ENCODE assay signal across 1 cellular context in the genomic region with DNA sequence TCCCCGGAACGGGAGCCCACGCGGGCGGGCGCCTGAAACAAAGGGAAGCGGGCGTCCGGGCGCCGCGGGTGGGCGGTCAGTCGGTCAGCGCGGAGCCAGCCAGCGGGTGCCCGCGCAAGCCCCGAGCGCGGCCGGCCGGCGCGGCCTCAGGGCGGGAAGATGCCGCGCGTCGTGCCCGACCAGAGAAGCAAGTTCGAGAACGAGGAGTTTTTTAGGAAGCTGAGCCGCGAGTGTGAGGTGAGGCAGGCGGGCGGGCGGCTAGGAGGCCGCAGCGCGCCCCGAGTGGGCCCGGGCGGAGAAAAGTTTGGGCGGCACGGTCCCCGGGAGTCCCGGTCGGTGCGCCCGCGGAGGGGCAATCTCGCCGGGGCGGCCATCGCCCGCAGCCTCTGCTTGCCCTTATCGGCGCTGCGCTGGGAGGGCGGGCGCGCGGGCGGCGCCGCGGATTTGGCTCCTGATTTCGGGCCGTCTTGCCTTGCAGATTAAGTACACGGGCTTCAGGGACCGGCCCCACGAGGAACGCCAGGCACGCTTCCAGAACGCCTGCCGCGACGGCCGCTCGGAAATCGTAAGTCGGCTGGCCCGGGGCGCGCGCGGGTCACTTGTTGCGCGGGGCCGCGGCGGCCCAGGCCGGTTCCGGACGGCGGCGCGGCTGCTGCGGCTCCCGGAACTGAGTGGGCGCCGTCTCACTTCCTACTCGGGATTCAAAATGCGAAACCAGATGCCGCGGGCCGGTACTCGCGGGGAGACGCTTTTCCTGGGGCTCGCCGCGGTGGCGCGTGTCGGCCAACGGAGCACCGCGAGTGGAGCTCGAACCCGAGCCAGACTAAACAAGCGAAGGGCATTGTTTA.
TF ChIP-seq lines count a peak whose summit lies in the region.

No MANE protein-coding gene starts in this region.

TF ChIP-seq in HepG2, 621 proteins besides CTCF, POLR2A, EP300 and RAD21 (continued from another document and continues in another):
- peak; percentile 81 for TF ChIP-seq TAF15 (IDR thresholded peaks at IDR 0.05; ENCODE audit: low read depth, low read length, poor library complexity, severe bottlenecking)
- TF ChIP-seq ZNF333 (CRISPR knock-in tag; IDR thresholded peaks at IDR 0.05; ENCODE audit: borderline replicate concordance), result peak; percentile 79; the same call in 1 of the 2 replicates
- TF ChIP-seq SIN3A (IDR thresholded peaks at IDR 0.05; ENCODE audit: borderline replicate concordance, low read depth, low read length), result peak; percentile 30; the same call in 1 of the 2 replicates
- TF ChIP-seq RAD51 (IDR thresholded peaks at IDR 0.05; ENCODE audit: borderline replicate concordance), result no peak
- TF ChIP-seq ZNF761 (CRISPR knock-in tag; conservative IDR thresholded peaks at IDR 0.05), result peak; percentile 21; the same call in 1 of the 2 replicates
- TF ChIP-seq, protein P1, sequence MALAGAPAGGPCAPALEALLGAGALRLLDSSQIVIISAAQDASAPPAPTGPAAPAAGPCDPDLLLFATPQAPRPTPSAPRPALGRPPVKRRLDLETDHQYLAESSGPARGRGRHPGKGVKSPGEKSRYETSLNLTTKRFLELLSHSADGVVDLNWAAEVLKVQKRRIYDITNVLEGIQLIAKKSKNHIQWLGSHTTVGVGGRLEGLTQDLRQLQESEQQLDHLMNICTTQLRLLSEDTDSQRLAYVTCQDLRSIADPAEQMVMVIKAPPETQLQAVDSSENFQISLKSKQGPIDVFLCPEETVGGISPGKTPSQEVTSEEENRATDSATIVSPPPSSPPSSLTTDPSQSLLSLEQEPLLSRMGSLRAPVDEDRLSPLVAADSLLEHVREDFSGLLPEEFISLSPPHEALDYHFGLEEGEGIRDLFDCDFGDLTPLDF (CRISPR knock-in tag; IDR thresholded peaks at IDR 0.05), result 0 out of 2 replicates have a peak, but pooled peaks have one; percentile 43
- no peak for TF ChIP-seq EHMT2 (IDR thresholded peaks at IDR 0.05; ENCODE audit: borderline replicate concordance, low read depth, low read length)
- TF ChIP-seq CBX5 (CRISPR knock-in tag; IDR thresholded peaks at IDR 0.05; ENCODE audit: borderline replicate concordance), result no peak
- peak; percentile 56; the same call in 1 of the 2 replicates for TF ChIP-seq ZNF33B (CRISPR knock-in tag; IDR thresholded peaks at IDR 0.05)
- 0 out of 2 replicates have a peak, but pooled peaks have one; percentile 12 for TF ChIP-seq ADNP (CRISPR knock-in tag; IDR thresholded peaks at IDR 0.05)
- TF ChIP-seq MYPOP (CRISPR knock-in tag; IDR thresholded peaks at IDR 0.05), result peak; percentile 79
- peak; percentile 77 for TF ChIP-seq ZNF160 (CRISPR knock-in tag; IDR thresholded peaks at IDR 0.05)
- TF ChIP-seq ZNF274 (CRISPR knock-in tag; IDR thresholded peaks at IDR 0.05), result peak; percentile 29; the same call in 1 of the 2 replicates
- peak; percentile 90; the same call in 1 of the 2 replicates for TF ChIP-seq FOXC1 (CRISPR knock-in tag; IDR thresholded peaks at IDR 0.05; ENCODE audit: borderline replicate concordance)
- TF ChIP-seq TP53 (CRISPR knock-in tag; conservative IDR thresholded peaks at IDR 0.05), result no peak
- TF ChIP-seq, protein P2, sequence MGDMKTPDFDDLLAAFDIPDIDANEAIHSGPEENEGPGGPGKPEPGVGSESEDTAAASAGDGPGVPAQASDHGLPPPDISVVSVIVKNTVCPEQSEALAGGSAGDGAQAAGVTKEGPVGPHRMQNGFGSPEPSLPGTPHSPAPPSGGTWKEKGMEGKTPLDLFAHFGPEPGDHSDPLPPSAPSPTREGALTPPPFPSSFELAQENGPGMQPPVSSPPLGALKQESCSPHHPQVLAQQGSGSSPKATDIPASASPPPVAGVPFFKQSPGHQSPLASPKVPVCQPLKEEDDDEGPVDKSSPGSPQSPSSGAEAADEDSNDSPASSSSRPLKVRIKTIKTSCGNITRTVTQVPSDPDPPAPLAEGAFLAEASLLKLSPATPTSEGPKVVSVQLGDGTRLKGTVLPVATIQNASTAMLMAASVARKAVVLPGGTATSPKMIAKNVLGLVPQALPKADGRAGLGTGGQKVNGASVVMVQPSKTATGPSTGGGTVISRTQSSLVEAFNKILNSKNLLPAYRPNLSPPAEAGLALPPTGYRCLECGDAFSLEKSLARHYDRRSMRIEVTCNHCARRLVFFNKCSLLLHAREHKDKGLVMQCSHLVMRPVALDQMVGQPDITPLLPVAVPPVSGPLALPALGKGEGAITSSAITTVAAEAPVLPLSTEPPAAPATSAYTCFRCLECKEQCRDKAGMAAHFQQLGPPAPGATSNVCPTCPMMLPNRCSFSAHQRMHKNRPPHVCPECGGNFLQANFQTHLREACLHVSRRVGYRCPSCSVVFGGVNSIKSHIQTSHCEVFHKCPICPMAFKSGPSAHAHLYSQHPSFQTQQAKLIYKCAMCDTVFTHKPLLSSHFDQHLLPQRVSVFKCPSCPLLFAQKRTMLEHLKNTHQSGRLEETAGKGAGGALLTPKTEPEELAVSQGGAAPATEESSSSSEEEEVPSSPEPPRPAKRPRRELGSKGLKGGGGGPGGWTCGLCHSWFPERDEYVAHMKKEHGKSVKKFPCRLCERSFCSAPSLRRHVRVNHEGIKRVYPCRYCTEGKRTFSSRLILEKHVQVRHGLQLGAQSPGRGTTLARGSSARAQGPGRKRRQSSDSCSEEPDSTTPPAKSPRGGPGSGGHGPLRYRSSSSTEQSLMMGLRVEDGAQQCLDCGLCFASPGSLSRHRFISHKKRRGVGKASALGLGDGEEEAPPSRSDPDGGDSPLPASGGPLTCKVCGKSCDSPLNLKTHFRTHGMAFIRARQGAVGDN (CRISPR knock-in tag; IDR thresholded peaks at IDR 0.05), result peak; percentile 76
- TF ChIP-seq ZNF121 (CRISPR knock-in tag; IDR thresholded peaks at IDR 0.05), result peak; percentile 8; the same call in 1 of the 2 replicates
- no peak for TF ChIP-seq DRAP1 (CRISPR knock-in tag; IDR thresholded peaks at IDR 0.05)
- no peak for TF ChIP-seq SRSF1 (optimal IDR thresholded peaks at IDR 0.05; ENCODE audit: low read depth, low read length)
- no peak for TF ChIP-seq GMEB2 (CRISPR knock-in tag; IDR thresholded peaks at IDR 0.05; ENCODE audit: low read depth)
- TF ChIP-seq ZNF253 (CRISPR knock-in tag; IDR thresholded peaks at IDR 0.05; ENCODE audit: borderline replicate concordance), result peak; percentile 58; the same call in 1 of the 2 replicates
- TF ChIP-seq ZNF75D (CRISPR knock-in tag; IDR thresholded peaks at IDR 0.05; ENCODE audit: borderline replicate concordance), result no peak
- no peak for TF ChIP-seq ZNF841 (CRISPR knock-in tag; IDR thresholded peaks at IDR 0.05; ENCODE audit: borderline replicate concordance)
- 0 out of 2 replicates have a peak, but pooled peaks have one; percentile 19 for TF ChIP-seq ZNF232 (CRISPR knock-in tag; IDR thresholded peaks at IDR 0.05; ENCODE audit: borderline replicate concordance)
- TF ChIP-seq TFDP1 (CRISPR knock-in tag; IDR thresholded peaks at IDR 0.05; ENCODE audit: borderline replicate concordance), result peak; percentile 35; the same call in 1 of the 2 replicates
- TF ChIP-seq, protein P3, sequence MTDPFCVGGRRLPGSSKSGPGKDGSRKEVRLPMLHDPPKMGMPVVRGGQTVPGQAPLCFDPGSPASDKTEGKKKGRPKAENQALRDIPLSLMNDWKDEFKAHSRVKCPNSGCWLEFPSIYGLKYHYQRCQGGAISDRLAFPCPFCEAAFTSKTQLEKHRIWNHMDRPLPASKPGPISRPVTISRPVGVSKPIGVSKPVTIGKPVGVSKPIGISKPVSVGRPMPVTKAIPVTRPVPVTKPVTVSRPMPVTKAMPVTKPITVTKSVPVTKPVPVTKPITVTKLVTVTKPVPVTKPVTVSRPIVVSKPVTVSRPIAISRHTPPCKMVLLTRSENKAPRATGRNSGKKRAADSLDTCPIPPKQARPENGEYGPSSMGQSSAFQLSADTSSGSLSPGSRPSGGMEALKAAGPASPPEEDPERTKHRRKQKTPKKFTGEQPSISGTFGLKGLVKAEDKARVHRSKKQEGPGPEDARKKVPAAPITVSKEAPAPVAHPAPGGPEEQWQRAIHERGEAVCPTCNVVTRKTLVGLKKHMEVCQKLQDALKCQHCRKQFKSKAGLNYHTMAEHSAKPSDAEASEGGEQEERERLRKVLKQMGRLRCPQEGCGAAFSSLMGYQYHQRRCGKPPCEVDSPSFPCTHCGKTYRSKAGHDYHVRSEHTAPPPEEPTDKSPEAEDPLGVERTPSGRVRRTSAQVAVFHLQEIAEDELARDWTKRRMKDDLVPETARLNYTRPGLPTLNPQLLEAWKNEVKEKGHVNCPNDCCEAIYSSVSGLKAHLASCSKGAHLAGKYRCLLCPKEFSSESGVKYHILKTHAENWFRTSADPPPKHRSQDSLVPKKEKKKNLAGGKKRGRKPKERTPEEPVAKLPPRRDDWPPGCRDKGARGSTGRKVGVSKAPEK (CRISPR knock-in tag; IDR thresholded peaks at IDR 0.05; ENCODE audit: borderline replicate concordance), result peak; percentile 55; the same call in 1 of the 2 replicates
- TF ChIP-seq ATF6 (CRISPR knock-in tag; conservative IDR thresholded peaks at IDR 0.05), result no peak
- peak; percentile 75; the same call in 1 of the 2 replicates for TF ChIP-seq ZFP82 (CRISPR knock-in tag; IDR thresholded peaks at IDR 0.05; ENCODE audit: borderline replicate concordance)
- TF ChIP-seq CHD4 (IDR thresholded peaks at IDR 0.05; ENCODE audit: borderline replicate concordance, low read length), result no peak
- 0 out of 4 replicates have a peak, but pooled peaks of 1 of the 2 experiments have one; percentile 5 for TF ChIP-seq NR2F1 (CRISPR knock-in tag; IDR thresholded peaks at IDR 0.05)
- TF ChIP-seq GABPB1 (CRISPR knock-in tag; IDR thresholded peaks at IDR 0.05), result peak; percentile 70
- no peak for TF ChIP-seq JUN (CRISPR knock-in tag; IDR thresholded peaks at IDR 0.05)
- peak; percentile 58; the same call in 1 of the 2 replicates for TF ChIP-seq GFI1 (CRISPR knock-in tag; IDR thresholded peaks at IDR 0.05; ENCODE audit: borderline replicate concordance)
- TF ChIP-seq PRPF4 (IDR thresholded peaks at IDR 0.05; ENCODE audit: low read depth, low read length, poor library complexity, severe bottlenecking), result no peak
- TF ChIP-seq ZNF468 (CRISPR knock-in tag; IDR thresholded peaks at IDR 0.05), result no peak
- peak; percentile 79; the same call in 1 of the 2 replicates for TF ChIP-seq ZFAT (CRISPR knock-in tag; conservative IDR thresholded peaks at IDR 0.05)
- TF ChIP-seq, protein P4, sequence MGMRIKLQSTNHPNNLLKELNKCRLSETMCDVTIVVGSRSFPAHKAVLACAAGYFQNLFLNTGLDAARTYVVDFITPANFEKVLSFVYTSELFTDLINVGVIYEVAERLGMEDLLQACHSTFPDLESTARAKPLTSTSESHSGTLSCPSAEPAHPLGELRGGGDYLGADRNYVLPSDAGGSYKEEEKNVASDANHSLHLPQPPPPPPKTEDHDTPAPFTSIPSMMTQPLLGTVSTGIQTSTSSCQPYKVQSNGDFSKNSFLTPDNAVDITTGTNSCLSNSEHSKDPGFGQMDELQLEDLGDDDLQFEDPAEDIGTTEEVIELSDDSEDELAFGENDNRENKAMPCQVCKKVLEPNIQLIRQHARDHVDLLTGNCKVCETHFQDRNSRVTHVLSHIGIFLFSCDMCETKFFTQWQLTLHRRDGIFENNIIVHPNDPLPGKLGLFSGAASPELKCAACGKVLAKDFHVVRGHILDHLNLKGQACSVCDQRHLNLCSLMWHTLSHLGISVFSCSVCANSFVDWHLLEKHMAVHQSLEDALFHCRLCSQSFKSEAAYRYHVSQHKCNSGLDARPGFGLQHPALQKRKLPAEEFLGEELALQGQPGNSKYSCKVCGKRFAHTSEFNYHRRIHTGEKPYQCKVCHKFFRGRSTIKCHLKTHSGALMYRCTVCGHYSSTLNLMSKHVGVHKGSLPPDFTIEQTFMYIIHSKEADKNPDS (CRISPR knock-in tag; IDR thresholded peaks at IDR 0.05), result peak; percentile 72; the same call in 1 of the 2 replicates
- peak; percentile 46; the same call in 1 of the 2 replicates for TF ChIP-seq MED1 (CRISPR knock-in tag; IDR thresholded peaks at IDR 0.05)
- peak; percentile 93; the same call in 1 of the 2 replicates for TF ChIP-seq ZNF674 (CRISPR knock-in tag; IDR thresholded peaks at IDR 0.05; ENCODE audit: low read depth)
- TF ChIP-seq ZSCAN12 (CRISPR knock-in tag; IDR thresholded peaks at IDR 0.05), result peak; percentile 80; the same call in 1 of the 2 replicates
